ENCODE assay signal across 1 cellular context in the genomic region with DNA sequence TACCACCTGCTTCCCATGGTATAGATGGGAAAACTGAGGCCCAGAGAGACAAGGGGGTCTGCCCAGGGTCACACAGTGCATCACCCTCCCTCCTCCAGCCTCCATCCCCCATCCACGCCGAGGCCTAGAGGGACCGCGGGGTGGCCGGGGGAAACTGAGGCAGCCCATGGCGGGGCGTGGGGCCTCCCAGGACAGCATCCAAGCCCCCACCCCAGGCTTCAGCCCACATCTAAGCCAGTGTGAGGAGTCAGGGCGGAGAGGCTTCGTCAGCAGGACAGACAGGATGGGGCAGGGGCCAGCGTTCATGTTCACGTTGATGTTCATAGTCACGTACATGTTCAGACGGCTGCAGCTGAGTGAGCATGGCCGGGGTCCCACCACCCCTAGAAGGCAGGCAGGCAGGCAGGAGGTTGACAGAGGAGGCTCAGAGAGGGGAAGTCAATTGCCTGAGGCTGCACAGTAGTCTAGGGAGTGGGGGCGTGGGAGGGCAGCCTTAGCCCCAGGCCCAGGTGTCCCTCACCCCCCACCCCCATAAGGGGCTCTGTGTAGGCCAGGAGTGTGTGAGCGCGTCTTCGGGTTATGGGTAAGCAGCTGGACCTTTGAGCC.
TF ChIP-seq lines count a peak whose summit lies in the region.

No MANE protein-coding gene starts in this region.

TF ChIP-seq in H1, 55 proteins besides CTCF, POLR2A, EP300 and RAD21:
- TF ChIP-seq PHF8 (conservative IDR thresholded peaks at IDR 0.05; ENCODE audit: low read depth, low read length) (no peak), SIX5 (IDR thresholded peaks at IDR 0.05; ENCODE audit: low read depth, low read length) (no peak), SAP30 (IDR thresholded peaks at IDR 0.05; ENCODE audit: insufficient read depth, insufficient replicate concordance, low read length) (no peak), MAFK (IDR thresholded peaks at IDR 0.05; ENCODE audit: low read depth, low read length) (no peak), TEAD4 (IDR thresholded peaks at IDR 0.05; ENCODE audit: low read depth, low read length) (no peak), SP2 (IDR thresholded peaks at IDR 0.05; ENCODE audit: low read length) (no peak), SUZ12 (IDR thresholded peaks at IDR 0.05; ENCODE audit: low read length) (no peak), NRF1 (IDR thresholded peaks at IDR 0.05; ENCODE audit: low read depth, low read length) (no peak), CBX5 (IDR thresholded peaks at IDR 0.05; ENCODE audit: low read depth, low read length) (no peak), NANOG (IDR thresholded peaks at IDR 0.05; ENCODE audit: insufficient read depth, low read depth, low read length, poor library complexity, severe bottlenecking) (no peak), SIN3A (conservative IDR thresholded peaks at IDR 0.05 in 1 of 2, IDR thresholded peaks at IDR 0.05 in 1 of 2; ENCODE audit: low read depth in 1 of 2, low read length in 2 of 2) (no peak), JUN (IDR thresholded peaks at IDR 0.05; ENCODE audit: low read depth, low read length) (no peak)
